ENCODE assay signal across 8 cellular contexts in genomic region chr16:56332464-56333079, GRCh38.
DNase-seq lines count a peak whose midpoint lies in the region; ATAC-seq, FAIRE-seq and TF ChIP-seq lines count a peak whose summit lies in the region.

No MANE protein-coding gene starts in this region.

- TF ChIP-seq CTCF in GM13977 (IDR thresholded peaks at IDR 0.05; ENCODE audit: extremely low read depth, insufficient read depth, missing control alignments), result peak; percentile 46
- TF ChIP-seq CTCF in RWPE2 (IDR thresholded peaks at IDR 0.05; ENCODE audit: poor library complexity, severe bottlenecking), result peak; percentile 51
- peak; percentile 40 for TF ChIP-seq CTCF in fibroblast of the aortic adventitia (IDR thresholded peaks at IDR 0.05; ENCODE audit: insufficient read depth, low read length)
- TF ChIP-seq CTCF in pancreas (IDR thresholded peaks at IDR 0.05), result no peak
- TF ChIP-seq CTCF in suprapubic skin (IDR thresholded peaks at IDR 0.05), result peak in 1 of 2 donors; percentile 40

- no peak for FAIRE-seq in pancreas (lab: Jason Lieb, UNC)

- H3K36me3 ChIP-seq in RWPE2 (ENCODE audit: low read depth) (no peaks in the 10 kb centered on the region), pancreas (no peaks in the 10 kb centered on the region), suprapubic skin (no peaks in the 10 kb centered on the region)

- intact Hi-C loops in pancreas (cut with DNase I), result no loop called here

- no peak for TF ChIP-seq EP300 in suprapubic skin (IDR thresholded peaks at IDR 0.05)

- no peaks in the 10 kb centered on the region for H3K9me3 ChIP-seq in RWPE2 (ENCODE audit: severe bottlenecking)
- no peaks in the 10 kb centered on the region for H3K9me3 ChIP-seq in pancreas
- H3K9me3 ChIP-seq in suprapubic skin, result no peaks in the 10 kb centered on the region

- no peak for TF ChIP-seq POLR2A in suprapubic skin (IDR thresholded peaks at IDR 0.05)

- no peak overlapping the region for H3K27ac ChIP-seq in RWPE2 (ENCODE audit: poor library complexity, severe bottlenecking)
- H3K27ac ChIP-seq in pancreas, result no peak overlapping the region
- no peak overlapping the region for H3K27ac ChIP-seq in suprapubic skin

- WGBS in pancreas, 2 donors, result 39 to 45% methylated on average over 16 of the region's 16 CpGs
- WGBS in suprapubic skin, result 63% methylated on average over 11 of the region's 16 CpGs

- H3K4me3 ChIP-seq in RWPE2 (ENCODE audit: severe bottlenecking) (no peak overlapping the region), fibroblast of the aortic adventitia (ENCODE audit: low read depth, low read length) (no peak overlapping the region), pancreas (no peak overlapping the region), suprapubic skin (no peak overlapping the region)

- H3K27me3 ChIP-seq in RWPE2 (ENCODE audit: insufficient read depth, poor library complexity, severe bottlenecking), result no peaks in the 10 kb centered on the region
- H3K27me3 ChIP-seq in pancreas, result no peaks in the 10 kb centered on the region
- no peaks in the 10 kb centered on the region for H3K27me3 ChIP-seq in suprapubic skin

- in situ Hi-C loops in GM13977 (cut with MboI; ENCODE audit: low pct_unique_long_range_greater_than_20kb, low sequenced_read_pairs, unreplicated experiment), result no loop called here

- H3K4me1 ChIP-seq in RWPE2 (ENCODE audit: insufficient read depth, poor library complexity, severe bottlenecking) (peaks cover 20% of the 10 kb centered on the region), pancreas (no peaks in the 10 kb centered on the region), suprapubic skin (peaks cover 48% of the 10 kb centered on the region)

- ATAC-seq in RWPE2 (ENCODE audit: low read depth) (peak; percentile 69), pancreas (peak; percentile 48 to 84 (median 74)), GM18873 (IDR thresholded peaks at IDR 0.05; ENCODE audit: low FRiP score, unreplicated experiment) (no peak), GM19023 (IDR thresholded peaks at IDR 0.05; ENCODE audit: unreplicated experiment) (no peak)

- DNase-seq in GM13977 (ENCODE audit: low spot score) (no peak), RWPE2 (ENCODE audit: low spot score) (no peak), fibroblast of the aortic adventitia (ENCODE audit: low read depth) (peak; percentile 64), pancreas (peak in 3 of 6 donors; percentile 38 to 70 (median 63)), suprapubic skin (ENCODE audit: low spot score in 2 of 2) (no peak)
- DNase-seq in activated effector memory CD4-positive, alpha-beta T cell treated with Interleukin-2 at 50 U/mL for 16 hours, result no peak

Comparison
In these comparisons a context has a peak if more than half of its experiments do, and no peak if none do; other contexts are left out.
1. CTCF ChIP-seq: peak in GM13977 (single experiment), RWPE2 (single experiment) and fibroblast of the aortic adventitia (single experiment); none in pancreas (0 of 4).
2. ATAC-seq: peak in RWPE2 (single experiment) and pancreas (4 of 4); none in GM18873 (single experiment) and GM19023 (single experiment).